In genomic region chr22:23016851-23017677, GRCh38 we compare ENCODE assay signal across 1 cellular context. TPM values are rescaled to one million over a fixed set of nuclear protein-coding genes. Genes with fewer than 3 reads are reported as not detected.
"Had no signal": no experiment of that assay in that cellular context is flagged by ENCODE, and none has a peak within 500 bp of the region (broad histone marks: within the 10 kb centered on the region; RNA-seq: fewer than 3 reads in every experiment).

No MANE protein-coding gene starts in this region.

RNA-seq across cellular contexts. Expression of gene GNAZ, which starts 53.3 kb away (rescaled TPM):
- polyA plus RNA-seq: naive thymus-derived CD4-positive, alpha-beta T cell had no signal
